ENCODE assay signal across 8 cellular contexts in genomic region chr2:64453710-64454315, GRCh38.
DNase-seq lines count a peak whose midpoint lies in the region; ATAC-seq and TF ChIP-seq lines count a peak whose summit lies in the region.

Gene LGALSL, plus strand, starts transcription at chr2:64454162. Its CDS starts 384 bp downstream, at chr2:64454546.

- no peaks in the 10 kb centered on the region for H3K9me3 ChIP-seq in SK-N-MC (ENCODE audit: low read depth, low read length)

- no peak within 1 kb of the TSS for H3K27ac ChIP-seq in SK-N-MC
- H3K27ac ChIP-seq in coronary artery = peak within 1 kb of the TSS; percentile 91 to 98

- H3K36me3 ChIP-seq in SK-N-MC (ENCODE audit: insufficient read depth, low read length) = peaks cover 27% of the 10 kb centered on the region

- DNase-seq in DMS53 (lab: John Stamatoyannopoulos, UW) (peak; percentile 91), SK-N-MC (ENCODE audit: low read depth, low spot score) (no peak), coronary artery (ENCODE audit: low spot score) (peak; percentile 91), left kidney (ENCODE audit: low read depth, low spot score) (peak; percentile 92), NCI-H1436 treated with DMSO at 0.1 percent for 48 hours (lab: John Stamatoyannopoulos, UW) (no peak)
- peak; percentile 21 for DNase-seq in stimulated activated naive CD4-positive, alpha-beta T cell treated with Interleukin-2 at 50 U/mL for 16 hours (lab: John Stamatoyannopoulos, UW)

- peak within 1 kb of the TSS; percentile 69 for H3K9ac ChIP-seq in SK-N-MC (ENCODE audit: insufficient read length)

- peak within 1 kb of the TSS; percentile 83 for H3K4me3 ChIP-seq in SK-N-MC
- H3K4me3 ChIP-seq in coronary artery = peak within 1 kb of the TSS; percentile 96

- peak; percentile 71 for ATAC-seq in GM19351 (IDR thresholded peaks at IDR 0.05; ENCODE audit: unreplicated experiment)
- ATAC-seq in HG03439 (IDR thresholded peaks at IDR 0.05; ENCODE audit: unreplicated experiment) = peak; percentile 64

- TF ChIP-seq CTCF in coronary artery (IDR thresholded peaks at IDR 0.05) = no peak

Comparison
In these comparisons a context has a peak if more than half of its experiments do, and no peak if none do; other contexts are left out.
1. DNase-seq: peak in DMS53 (single experiment), coronary artery (single experiment), left kidney (single experiment) and stimulated activated naive CD4-positive, alpha-beta T cell treated with Interleukin-2 at 50 U/mL for 16 hours (single experiment); none in SK-N-MC (single experiment) and NCI-H1436 treated with DMSO at 0.1 percent for 48 hours (single experiment).